1 cellular context compared by ENCODE assay signal in genomic region chr1:61091455-61091854, GRCh38.
TF ChIP-seq lines count a peak whose summit lies in the region.

No MANE protein-coding gene starts in this region.

TF ChIP-seq in HepG2, 621 proteins besides CTCF, POLR2A, EP300 and RAD21 (continued from another document):
- TF ChIP-seq ZNF354B (CRISPR knock-in tag; IDR thresholded peaks at IDR 0.05) (no peak), KDM2A (CRISPR knock-in tag; IDR thresholded peaks at IDR 0.05; ENCODE audit: borderline replicate concordance, low read depth) (no peak), TBX2 (CRISPR knock-in tag; IDR thresholded peaks at IDR 0.05; ENCODE audit: borderline replicate concordance) (0 out of 2 replicates have a peak, but pooled peaks have one; percentile 23), ZNF605 (CRISPR knock-in tag; IDR thresholded peaks at IDR 0.05) (no peak), MAFF (IDR thresholded peaks at IDR 0.05; ENCODE audit: low read depth, low read length) (no peak), KLF12 (CRISPR knock-in tag; IDR thresholded peaks at IDR 0.05; ENCODE audit: borderline replicate concordance) (no peak), CC2D1A (CRISPR knock-in tag; IDR thresholded peaks at IDR 0.05) (no peak), RARA (CRISPR knock-in tag; IDR thresholded peaks at IDR 0.05) (peak; percentile 8; the same call in 1 of the 2 replicates), NR2F1 (CRISPR knock-in tag; IDR thresholded peaks at IDR 0.05) (peak; percentile 68 to 89), ZNF136 (CRISPR knock-in tag; IDR thresholded peaks at IDR 0.05; ENCODE audit: low read depth) (no peak), BCL6 (CRISPR knock-in tag; IDR thresholded peaks at IDR 0.05) (peak; percentile 51; the same call in 1 of the 2 replicates), ZSCAN21 (CRISPR knock-in tag; IDR thresholded peaks at IDR 0.05; ENCODE audit: borderline replicate concordance) (no peak), CBFB (CRISPR knock-in tag; IDR thresholded peaks at IDR 0.05) (no peak), E2F1 (CRISPR knock-in tag; IDR thresholded peaks at IDR 0.05) (no peak), NFKB2 (CRISPR knock-in tag; IDR thresholded peaks at IDR 0.05; ENCODE audit: borderline replicate concordance) (no peak), ZNF577 (CRISPR knock-in tag; IDR thresholded peaks at IDR 0.05; ENCODE audit: borderline replicate concordance, low read depth) (no peak), SOX5 (CRISPR knock-in tag; IDR thresholded peaks at IDR 0.05; ENCODE audit: borderline replicate concordance) (0 out of 2 replicates have a peak, but pooled peaks have one; percentile 16), KLF15 (CRISPR knock-in tag; IDR thresholded peaks at IDR 0.05; ENCODE audit: borderline replicate concordance) (no peak), SOX6 (IDR thresholded peaks at IDR 0.05) (no peak), SOX6 (CRISPR knock-in tag; IDR thresholded peaks at IDR 0.05) (peak; percentile 32; the same call in 1 of the 2 replicates), HMG20B (CRISPR knock-in tag; conservative IDR thresholded peaks at IDR 0.05) (peak; percentile 61; the same call in 1 of the 2 replicates), BHLHE40 (IDR thresholded peaks at IDR 0.05; ENCODE audit: low read length) (peak; percentile 63), FOXK1 (CRISPR knock-in tag; IDR thresholded peaks at IDR 0.05; ENCODE audit: borderline replicate concordance, low read depth) (no peak), SOX13 (IDR thresholded peaks at IDR 0.05) (no peak), SOX13 (CRISPR knock-in tag; conservative IDR thresholded peaks at IDR 0.05 in 1 of 2, IDR thresholded peaks at IDR 0.05 in 1 of 2) (peak in 1 of 2 experiments; percentile 72; a peak in 2 of 4 replicates), NR2F6 (IDR thresholded peaks at IDR 0.05) (peak; percentile 97), NR2F6 (CRISPR knock-in tag; IDR thresholded peaks at IDR 0.05) (peak; percentile 92), ISL2 (CRISPR knock-in tag; IDR thresholded peaks at IDR 0.05) (peak; percentile 25; the same call in 1 of the 2 replicates), SAP130 (CRISPR knock-in tag; IDR thresholded peaks at IDR 0.05; ENCODE audit: low read depth) (peak; percentile 34; the same call in 1 of the 2 replicates), FOXP1 (IDR thresholded peaks at IDR 0.05) (no peak), FOXP1 (CRISPR knock-in tag; IDR thresholded peaks at IDR 0.05) (0 out of 2 replicates have a peak, but pooled peaks have one; percentile 26), ZNF609 (CRISPR knock-in tag; IDR thresholded peaks at IDR 0.05; ENCODE audit: borderline replicate concordance) (peak; percentile 53; the same call in 1 of the 2 replicates), TBL1XR1 (IDR thresholded peaks at IDR 0.05; ENCODE audit: borderline replicate concordance, low read length, partially characterized antibody) (no peak), DRAP1 (CRISPR knock-in tag; IDR thresholded peaks at IDR 0.05) (no peak), ARID5B (CRISPR knock-in tag; IDR thresholded peaks at IDR 0.05) (0 out of 2 replicates have a peak, but pooled peaks have one; percentile 26), ZNF660 (CRISPR knock-in tag; IDR thresholded peaks at IDR 0.05; ENCODE audit: borderline replicate concordance, low read depth) (no peak)
- TF ChIP-seq, protein P1, sequence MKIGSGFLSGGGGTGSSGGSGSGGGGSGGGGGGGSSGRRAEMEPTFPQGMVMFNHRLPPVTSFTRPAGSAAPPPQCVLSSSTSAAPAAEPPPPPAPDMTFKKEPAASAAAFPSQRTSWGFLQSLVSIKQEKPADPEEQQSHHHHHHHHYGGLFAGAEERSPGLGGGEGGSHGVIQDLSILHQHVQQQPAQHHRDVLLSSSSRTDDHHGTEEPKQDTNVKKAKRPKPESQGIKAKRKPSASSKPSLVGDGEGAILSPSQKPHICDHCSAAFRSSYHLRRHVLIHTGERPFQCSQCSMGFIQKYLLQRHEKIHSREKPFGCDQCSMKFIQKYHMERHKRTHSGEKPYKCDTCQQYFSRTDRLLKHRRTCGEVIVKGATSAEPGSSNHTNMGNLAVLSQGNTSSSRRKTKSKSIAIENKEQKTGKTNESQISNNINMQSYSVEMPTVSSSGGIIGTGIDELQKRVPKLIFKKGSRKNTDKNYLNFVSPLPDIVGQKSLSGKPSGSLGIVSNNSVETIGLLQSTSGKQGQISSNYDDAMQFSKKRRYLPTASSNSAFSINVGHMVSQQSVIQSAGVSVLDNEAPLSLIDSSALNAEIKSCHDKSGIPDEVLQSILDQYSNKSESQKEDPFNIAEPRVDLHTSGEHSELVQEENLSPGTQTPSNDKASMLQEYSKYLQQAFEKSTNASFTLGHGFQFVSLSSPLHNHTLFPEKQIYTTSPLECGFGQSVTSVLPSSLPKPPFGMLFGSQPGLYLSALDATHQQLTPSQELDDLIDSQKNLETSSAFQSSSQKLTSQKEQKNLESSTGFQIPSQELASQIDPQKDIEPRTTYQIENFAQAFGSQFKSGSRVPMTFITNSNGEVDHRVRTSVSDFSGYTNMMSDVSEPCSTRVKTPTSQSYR (CRISPR knock-in tag; IDR thresholded peaks at IDR 0.05; ENCODE audit: borderline replicate concordance), result no peak
- TF ChIP-seq, protein P2, sequence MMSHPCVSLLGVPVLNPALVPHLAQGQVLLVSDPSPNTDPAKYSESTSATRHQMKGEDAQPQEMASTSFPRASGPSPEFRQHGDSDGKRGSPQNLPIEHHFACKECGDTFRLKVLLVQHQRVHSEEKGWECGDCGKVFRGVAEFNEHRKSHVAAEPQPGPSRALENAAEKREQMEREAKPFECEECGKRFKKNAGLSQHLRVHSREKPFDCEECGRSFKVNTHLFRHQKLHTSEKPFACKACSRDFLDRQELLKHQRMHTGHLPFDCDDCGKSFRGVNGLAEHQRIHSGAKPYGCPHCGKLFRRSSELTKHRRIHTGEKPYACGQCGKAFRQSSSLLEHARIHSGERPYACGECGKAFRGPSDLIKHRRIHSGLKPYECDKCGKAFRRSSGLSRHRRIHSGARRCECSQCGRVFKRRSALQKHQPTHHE (CRISPR knock-in tag; IDR thresholded peaks at IDR 0.05; ENCODE audit: borderline replicate concordance), result no peak
- TF ChIP-seq, protein P3, sequence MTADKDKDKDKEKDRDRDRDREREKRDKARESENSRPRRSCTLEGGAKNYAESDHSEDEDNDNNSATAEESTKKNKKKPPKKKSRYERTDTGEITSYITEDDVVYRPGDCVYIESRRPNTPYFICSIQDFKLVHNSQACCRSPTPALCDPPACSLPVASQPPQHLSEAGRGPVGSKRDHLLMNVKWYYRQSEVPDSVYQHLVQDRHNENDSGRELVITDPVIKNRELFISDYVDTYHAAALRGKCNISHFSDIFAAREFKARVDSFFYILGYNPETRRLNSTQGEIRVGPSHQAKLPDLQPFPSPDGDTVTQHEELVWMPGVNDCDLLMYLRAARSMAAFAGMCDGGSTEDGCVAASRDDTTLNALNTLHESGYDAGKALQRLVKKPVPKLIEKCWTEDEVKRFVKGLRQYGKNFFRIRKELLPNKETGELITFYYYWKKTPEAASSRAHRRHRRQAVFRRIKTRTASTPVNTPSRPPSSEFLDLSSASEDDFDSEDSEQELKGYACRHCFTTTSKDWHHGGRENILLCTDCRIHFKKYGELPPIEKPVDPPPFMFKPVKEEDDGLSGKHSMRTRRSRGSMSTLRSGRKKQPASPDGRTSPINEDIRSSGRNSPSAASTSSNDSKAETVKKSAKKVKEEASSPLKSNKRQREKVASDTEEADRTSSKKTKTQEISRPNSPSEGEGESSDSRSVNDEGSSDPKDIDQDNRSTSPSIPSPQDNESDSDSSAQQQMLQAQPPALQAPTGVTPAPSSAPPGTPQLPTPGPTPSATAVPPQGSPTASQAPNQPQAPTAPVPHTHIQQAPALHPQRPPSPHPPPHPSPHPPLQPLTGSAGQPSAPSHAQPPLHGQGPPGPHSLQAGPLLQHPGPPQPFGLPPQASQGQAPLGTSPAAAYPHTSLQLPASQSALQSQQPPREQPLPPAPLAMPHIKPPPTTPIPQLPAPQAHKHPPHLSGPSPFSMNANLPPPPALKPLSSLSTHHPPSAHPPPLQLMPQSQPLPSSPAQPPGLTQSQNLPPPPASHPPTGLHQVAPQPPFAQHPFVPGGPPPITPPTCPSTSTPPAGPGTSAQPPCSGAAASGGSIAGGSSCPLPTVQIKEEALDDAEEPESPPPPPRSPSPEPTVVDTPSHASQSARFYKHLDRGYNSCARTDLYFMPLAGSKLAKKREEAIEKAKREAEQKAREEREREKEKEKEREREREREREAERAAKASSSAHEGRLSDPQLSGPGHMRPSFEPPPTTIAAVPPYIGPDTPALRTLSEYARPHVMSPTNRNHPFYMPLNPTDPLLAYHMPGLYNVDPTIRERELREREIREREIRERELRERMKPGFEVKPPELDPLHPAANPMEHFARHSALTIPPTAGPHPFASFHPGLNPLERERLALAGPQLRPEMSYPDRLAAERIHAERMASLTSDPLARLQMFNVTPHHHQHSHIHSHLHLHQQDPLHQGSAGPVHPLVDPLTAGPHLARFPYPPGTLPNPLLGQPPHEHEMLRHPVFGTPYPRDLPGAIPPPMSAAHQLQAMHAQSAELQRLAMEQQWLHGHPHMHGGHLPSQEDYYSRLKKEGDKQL (CRISPR knock-in tag; IDR thresholded peaks at IDR 0.05; ENCODE audit: low read depth), result 0 out of 2 replicates have a peak, but pooled peaks have one; percentile 27
TF ChIP-seq in HepG2: peak in this region for 21.
